In genomic region chr19:28633223-28634030, GRCh38 we compare ENCODE assay signal across 8 cellular contexts.
DNase-seq lines count a peak whose midpoint lies in the region; ATAC-seq, FAIRE-seq and TF ChIP-seq lines count a peak whose summit lies in the region.

No MANE protein-coding gene starts in this region.

- DNase-seq in cardiac muscle cell (ENCODE audit: low read depth in 1 of 2, low spot score in 1 of 2) (peak; percentile 44 to 77), cardiac septum (ENCODE audit: low spot score) (no peak), NCI-H2196 treated with DMSO at 0.1 percent for 48 hours (lab: John Stamatoyannopoulos, UW; ENCODE audit: unreplicated experiment) (peak; percentile 63), fibroblast of peridontal ligament (ENCODE audit: extremely low read depth) (peak; percentile 20), pancreas (peak in 2 of 6 donors; percentile 40 to 45)
- peak; percentile 30 to 43 for DNase-seq in activated CD4-positive, alpha-beta T cell treated with anti-CD3 and anti-CD28 coated beads, Interleukin-2, amount 50 U/mL, for 48 hours

- 54 to 59% methylated on average over 11 of the region's 11 CpGs for WGBS in pancreas, 2 donors

- intact Hi-C loops in cardiac septum (cut with DNase I), result loop anchor here (2.0 kb wide), 1 partner anchor 167 kb away; no protein-coding TSS in a partner anchor
- intact Hi-C loops in pancreas (cut with DNase I), result loop anchor here in 2 of 3 donors (10.0 kb wide), 2 partner anchors 159 to 169 kb away; no protein-coding TSS in a partner anchor

- H3K9me3 ChIP-seq in cardiac muscle cell (ENCODE audit: low read depth) (no peaks in the 10 kb centered on the region), pancreas (no peaks in the 10 kb centered on the region)

- TF ChIP-seq CTCF in cardiac muscle cell (IDR thresholded peaks at IDR 0.05; ENCODE audit: low read depth, low read length) (peak; percentile 89), pancreas (IDR thresholded peaks at IDR 0.05) (peak; percentile 65 to 73 (median 69))

- ATAC-seq in pancreas (peak in 3 of 4 donors; percentile 74 to 87 (median 83)), HG02588 (IDR thresholded peaks at IDR 0.05; ENCODE audit: unreplicated experiment) (no peak), GM18873 (IDR thresholded peaks at IDR 0.05; ENCODE audit: low FRiP score, unreplicated experiment) (no peak)

- H3K27ac ChIP-seq in cardiac muscle cell (no peak overlapping the region), pancreas (no peak overlapping the region)

- no peaks in the 10 kb centered on the region for H3K27me3 ChIP-seq in cardiac muscle cell
- no peaks in the 10 kb centered on the region for H3K27me3 ChIP-seq in pancreas

- H3K36me3 ChIP-seq in cardiac muscle cell (no peaks in the 10 kb centered on the region), pancreas (no peaks in the 10 kb centered on the region)

- no peak for FAIRE-seq in pancreas (lab: Jason Lieb, UNC)

- H3K4me1 ChIP-seq in cardiac muscle cell (ENCODE audit: low read depth) (peaks cover 3% of the 10 kb centered on the region), pancreas (no peaks in the 10 kb centered on the region)

- H3K4me3 ChIP-seq in cardiac muscle cell (no peak overlapping the region), pancreas (no peak overlapping the region)

Comparison
In these comparisons a context has a peak if more than half of its experiments do, and no peak if none do; other contexts are left out.
1. ATAC-seq: peak in pancreas (3 of 4); none in HG02588 (single experiment) and GM18873 (single experiment).